Comparison of ENCODE assay signal across 25 cellular contexts in the genomic region with DNA sequence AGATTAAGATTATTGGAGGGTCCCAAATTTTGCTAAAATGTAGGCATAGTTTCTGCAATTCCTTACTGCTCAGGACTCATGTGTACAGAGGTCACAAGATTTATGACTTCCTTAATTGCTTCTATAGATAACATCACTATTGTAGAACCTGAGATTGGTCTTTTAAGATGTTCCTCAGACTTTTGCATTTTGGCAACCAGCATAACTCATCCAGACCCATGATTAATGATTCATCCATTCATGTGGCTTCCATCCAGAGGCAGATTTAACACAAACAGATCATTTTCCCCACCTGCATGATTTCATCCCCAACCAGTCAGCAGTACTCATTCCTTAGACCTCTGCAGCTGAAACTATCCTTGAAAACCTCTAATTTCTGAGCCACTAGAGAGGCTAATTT. TPM values are rescaled to one million over a fixed set of nuclear protein-coding genes. Genes with fewer than 3 reads are reported as not detected.
A peak's percentile ranks its signal among the peaks of the same experiment; 100 is the strongest.
DNase-seq lines count a peak whose midpoint lies in the region; ATAC-seq and TF ChIP-seq lines count a peak whose summit lies in the region.
"Had no signal": no experiment of that assay in that cellular context is flagged by ENCODE, and none has a peak within 500 bp of the region (broad histone marks: within the 10 kb centered on the region; RNA-seq: fewer than 3 reads in every experiment).

No MANE protein-coding gene starts in this region.

- H3K9me3 ChIP-seq in mammary epithelial cell (replicated peaks; ENCODE audit: insufficient read depth, low read length) = no peaks in the 10 kb centered on the region
- H3K9me3 ChIP-seq in GM23248 (ENCODE audit: low read depth) = no peaks in the 10 kb centered on the region
- H3K9me3 ChIP-seq: SJSA1 had no signal

- peak; percentile 21 for DNase-seq in mammary epithelial cell
- DNase-seq in MCF 10A (ENCODE audit: unreplicated experiment) = no peak
- DNase-seq in GM23248 = peak; percentile 9
- DNase-seq in activated naive CD8-positive, alpha-beta T cell treated with anti-CD3 and anti-CD28 coated beads, Interleukin-2, amount 50 U/mL, for 24 hours = no peak
- no peak for DNase-seq in stimulated activated effector memory CD8-positive, alpha-beta T cell treated with anti-CD3 and anti-CD28 coated beads, Interleukin-12 subunit alpha, Interleukin-12 subunit beta, amount 100 ng/mL, for 72 hours (ENCODE audit: low spot score in 2 of 2)
- no peak for DNase-seq in CD14-positive monocyte (ENCODE audit: low spot score)
- no peak for DNase-seq in Calu3
- DNase-seq: AML-193, C1 segment of cervical spinal cord, DMS53, HCEC 1CT, MV-4-11, NCI-H1105 treated with DMSO at 0.1 percent for 48 hours, NCI-H2081, NCI-H2171, NCI-H345, NCI-H524 treated with DMSO at 0.1 percent for 48 hours, NCI-H82, OCI-M1 had no signal

- H3K4me3 Mint-ChIP-seq in MCF 10A (ENCODE audit: unreplicated experiment) = no peak overlapping the region
- no peak overlapping the region for H3K4me3 Mint-ChIP-seq in activated naive CD8-positive, alpha-beta T cell treated with anti-CD3 and anti-CD28 coated beads, Interleukin-2, amount 50 U/mL, for 24 hours
- H3K4me3 Mint-ChIP-seq in stimulated activated effector memory CD8-positive, alpha-beta T cell treated with anti-CD3 and anti-CD28 coated beads, Interleukin-12 subunit alpha, Interleukin-12 subunit beta, amount 100 ng/mL, for 72 hours = no peak overlapping the region
- no peak overlapping the region for H3K4me3 Mint-ChIP-seq in CD14-positive monocyte
- no peak overlapping the region for H3K4me3 Mint-ChIP-seq in Calu3 (ENCODE audit: low read depth, unreplicated experiment)
- H3K4me3 Mint-ChIP-seq: GM23338 had no signal

- intact Hi-C loops in mammary epithelial cell (cut with micrococcal nuclease) = no loop called here
- intact Hi-C loops in MCF 10A (cut with micrococcal nuclease) = no loop called here
- intact Hi-C loops in CD14-positive monocyte (cut with micrococcal nuclease) = no loop called here
- intact Hi-C loops in Calu3 (cut with micrococcal nuclease; ENCODE audit: unreplicated experiment) = no loop called here

- TF ChIP-seq CTCF in mammary epithelial cell (conservative IDR thresholded peaks at IDR 0.05 in 1 of 2, IDR thresholded peaks at IDR 0.05 in 1 of 2; ENCODE audit: extremely low read depth in 1 of 2, insufficient read depth in 1 of 2, low read depth in 1 of 2, low read length in 2 of 2) (no peak), MCF 10A (IDR thresholded peaks at IDR 0.05; ENCODE audit: unreplicated experiment) (no peak), CD14-positive monocyte (IDR thresholded peaks at IDR 0.05) (no peak), Calu3 (IDR thresholded peaks at IDR 0.05; ENCODE audit: unreplicated experiment) (no peak)

- no peaks in the 10 kb centered on the region for H3K36me3 ChIP-seq in mammary epithelial cell (ENCODE audit: insufficient read depth, low read length)
- no peaks in the 10 kb centered on the region for H3K36me3 ChIP-seq in GM23248 (ENCODE audit: low read depth)
- H3K36me3 ChIP-seq: SJSA1 had no signal

- H3K4me1 Mint-ChIP-seq in MCF 10A (ENCODE audit: insufficient read depth, unreplicated experiment) (no peaks in the 10 kb centered on the region), CD14-positive monocyte (no peaks in the 10 kb centered on the region), Calu3 (ENCODE audit: low read depth, unreplicated experiment) (peaks cover 8% of the 10 kb centered on the region)
- peaks cover 28% of the 10 kb centered on the region for H3K4me1 Mint-ChIP-seq in activated naive CD8-positive, alpha-beta T cell treated with anti-CD3 and anti-CD28 coated beads, Interleukin-2, amount 50 U/mL, for 24 hours
- peaks cover 16% of the 10 kb centered on the region for H3K4me1 Mint-ChIP-seq in stimulated activated effector memory CD8-positive, alpha-beta T cell treated with anti-CD3 and anti-CD28 coated beads, Interleukin-12 subunit alpha, Interleukin-12 subunit beta, amount 100 ng/mL, for 72 hours
- H3K4me1 Mint-ChIP-seq: GM23338 had no signal

- H3K36me3 Mint-ChIP-seq in MCF 10A (ENCODE audit: insufficient read depth, unreplicated experiment) (no peaks in the 10 kb centered on the region), CD14-positive monocyte (no peaks in the 10 kb centered on the region), Calu3 (ENCODE audit: insufficient read depth, unreplicated experiment) (no peaks in the 10 kb centered on the region)
- H3K36me3 Mint-ChIP-seq in activated naive CD8-positive, alpha-beta T cell treated with anti-CD3 and anti-CD28 coated beads, Interleukin-2, amount 50 U/mL, for 24 hours (ENCODE audit: low read depth) = no peaks in the 10 kb centered on the region
- H3K36me3 Mint-ChIP-seq in stimulated activated effector memory CD8-positive, alpha-beta T cell treated with anti-CD3 and anti-CD28 coated beads, Interleukin-12 subunit alpha, Interleukin-12 subunit beta, amount 100 ng/mL, for 72 hours = no peaks in the 10 kb centered on the region

- in situ Hi-C loops in mammary epithelial cell (cut with MboI; ENCODE audit: low sequenced_read_pairs in 2 of 2) (no loop called here), GM23248 (cut with MboI) (no loop called here)

- H3K9me3 Mint-ChIP-seq in MCF 10A (ENCODE audit: unreplicated experiment) (no peaks in the 10 kb centered on the region), CD14-positive monocyte (peaks cover 0 to 2% (median 1%) of the 10 kb centered on the region in 7 donors), Calu3 (ENCODE audit: low read depth, unreplicated experiment) (no peaks in the 10 kb centered on the region)
- H3K9me3 Mint-ChIP-seq in activated naive CD8-positive, alpha-beta T cell treated with anti-CD3 and anti-CD28 coated beads, Interleukin-2, amount 50 U/mL, for 24 hours = no peaks in the 10 kb centered on the region
- no peaks in the 10 kb centered on the region for H3K9me3 Mint-ChIP-seq in stimulated activated effector memory CD8-positive, alpha-beta T cell treated with anti-CD3 and anti-CD28 coated beads, Interleukin-12 subunit alpha, Interleukin-12 subunit beta, amount 100 ng/mL, for 72 hours

- H3K27me3 ChIP-seq in mammary epithelial cell (ENCODE audit: insufficient read depth, low read length) = peaks cover 2% of the 10 kb centered on the region
- peaks cover 53% of the 10 kb centered on the region for H3K27me3 ChIP-seq in GM23248 (replicated peaks; ENCODE audit: insufficient read depth)

- ATAC-seq in activated naive CD8-positive, alpha-beta T cell treated with anti-CD3 and anti-CD28 coated beads, Interleukin-2, amount 50 U/mL, for 24 hours = no peak
- ATAC-seq in stimulated activated effector memory CD8-positive, alpha-beta T cell treated with anti-CD3 and anti-CD28 coated beads, Interleukin-12 subunit alpha, Interleukin-12 subunit beta, amount 100 ng/mL, for 72 hours = no peak
- no peak for ATAC-seq in GM21367 (IDR thresholded peaks at IDR 0.05; ENCODE audit: unreplicated experiment)
- ATAC-seq: GM23338, Right ventricle myocardium inferior had no signal

- H3K27ac Mint-ChIP-seq in MCF 10A (ENCODE audit: low read depth, unreplicated experiment) (no peak overlapping the region), CD14-positive monocyte (no peak overlapping the region), Calu3 (ENCODE audit: unreplicated experiment) (no peak overlapping the region)
- peak overlapping the region; percentile 80 for H3K27ac Mint-ChIP-seq in activated naive CD8-positive, alpha-beta T cell treated with anti-CD3 and anti-CD28 coated beads, Interleukin-2, amount 50 U/mL, for 24 hours
- H3K27ac Mint-ChIP-seq in stimulated activated effector memory CD8-positive, alpha-beta T cell treated with anti-CD3 and anti-CD28 coated beads, Interleukin-12 subunit alpha, Interleukin-12 subunit beta, amount 100 ng/mL, for 72 hours = peak overlapping the region; percentile 82
- H3K27ac Mint-ChIP-seq: GM23338 had no signal

- H3K4me2 ChIP-seq in mammary epithelial cell (ENCODE audit: insufficient read depth, low read depth, low read length) (no peak overlapping the region), GM23248 (ENCODE audit: unreplicated experiment) (no peak overlapping the region)
- H3K4me2 ChIP-seq: GM23338, KMS-11 had no signal

- H3K4me3 ChIP-seq in mammary epithelial cell (replicated peaks in 1 of 3; ENCODE audit: insufficient read depth in 1 of 3, low read depth in 2 of 3, low read length in 3 of 3) (no peak overlapping the region), GM23248 (no peak overlapping the region)
- H3K4me3 ChIP-seq: GM23338, SJSA1 had no signal

- dilution Hi-C loops in mammary epithelial cell (cut with HindIII; ENCODE audit: low sequenced_read_pairs) = no loop called here

- H3K4me1 ChIP-seq in mammary epithelial cell (ENCODE audit: insufficient read depth, low read length) (no peaks in the 10 kb centered on the region), GM23248 (ENCODE audit: insufficient read depth) (no peaks in the 10 kb centered on the region)
- H3K4me1 ChIP-seq: SJSA1 had no signal

- H3K27ac ChIP-seq in mammary epithelial cell (ENCODE audit: insufficient read depth, low read depth, low read length) (no peak overlapping the region), GM23248 (no peak overlapping the region)
- H3K27ac ChIP-seq: KMS-11, SJSA1 had no signal

- H4K20me1 ChIP-seq in mammary epithelial cell (ENCODE audit: insufficient read depth, low read length) = no peaks in the 10 kb centered on the region
- no peaks in the 10 kb centered on the region for H4K20me1 ChIP-seq in GM23248 (ENCODE audit: insufficient read depth)

- H3K9ac ChIP-seq in mammary epithelial cell (ENCODE audit: insufficient read depth, low read length) (no peak overlapping the region), GM23248 (no peak overlapping the region)
- H3K9ac ChIP-seq: KMS-11 had no signal

- H3K79me2 ChIP-seq in mammary epithelial cell (ENCODE audit: insufficient read depth, low read length) (no peaks in the 10 kb centered on the region), GM23248 (ENCODE audit: insufficient read depth) (no peaks in the 10 kb centered on the region)

- BruUV-seq in mammary epithelial cell (replicated peaks; lab: Mats Ljungman, UMichigan) (no TSS peak), MCF 10A (replicated peaks; lab: Mats Ljungman, UMichigan) (no TSS peak), Calu3 (replicated peaks; lab: Mats Ljungman, UMichigan) (no TSS peak)

- no peak overlapping the region for H2AFZ ChIP-seq in mammary epithelial cell (ENCODE audit: low read depth, low read length)
- H2AFZ ChIP-seq in GM23248 = no peak overlapping the region
- H2AFZ ChIP-seq: GM23338 had no signal

- POLR2A ChIA-PET in MCF 10A (lab: Yijun Ruan, JAX) = no interaction called here

- CTCF ChIA-PET in mammary epithelial cell (lab: Charles Lee; ENCODE audit: low non-redundant PET) = no interaction called here
- CTCF ChIA-PET in MCF 10A (lab: Yijun Ruan, JAX) = interaction anchor here (0.6 kb wide), 1 partner anchor 66 kb away, joined by 3 read pairs; no protein-coding TSS in a partner anchor
- CTCF ChIA-PET in Calu3 (lab: Charles Lee) = interaction anchor here (0.7 kb wide), 1 partner anchor 797 kb away, joined by 3 read pairs; no protein-coding TSS in a partner anchor

- peaks cover 9% of the 10 kb centered on the region; the same call in 1 of the 2 replicates for H3F3A ChIP-seq in GM23248 (ENCODE audit: insufficient read depth)

- no peaks in the 10 kb centered on the region for H3K9me2 ChIP-seq in GM23248 (ENCODE audit: insufficient read depth)

- H3K27me3 Mint-ChIP-seq in MCF 10A (ENCODE audit: insufficient read depth, unreplicated experiment) = peaks cover 52% of the 10 kb centered on the region
- peaks cover 20% of the 10 kb centered on the region for H3K27me3 Mint-ChIP-seq in activated naive CD8-positive, alpha-beta T cell treated with anti-CD3 and anti-CD28 coated beads, Interleukin-2, amount 50 U/mL, for 24 hours
- H3K27me3 Mint-ChIP-seq in CD14-positive monocyte (ENCODE audit: low read depth in 3 of 3) = peaks cover 4 to 16% (median 10%) of the 10 kb centered on the region in 3 donors
- H3K27me3 Mint-ChIP-seq in Calu3 (ENCODE audit: unreplicated experiment) = peaks cover 98% of the 10 kb centered on the region

RNA-seq across cellular contexts. Expression of gene CEACAM8, which starts 34.5 kb away (rescaled TPM):
- total RNA-seq in mammary epithelial cell (not detected), MCF 10A (2022) (not detected in 2 replicates), Calu3 (2022) (not detected in 2 replicates)
- polyA plus RNA-seq in mammary epithelial cell (not detected), GM23248 (2016; fragmentation: Nextera tagmentation; extraction: Ambion mirVana) (not detected in 2 replicates), CD14-positive monocyte (not detected)
- not detected for polyA minus RNA-seq in mammary epithelial cell
- not detected in 2 replicates for total RNA-seq in GM23248 (2014; rRNA removed; shearing (Covaris generic))
- total RNA-seq: GM23338, Right ventricle myocardium inferior, SJSA1 had no signal
- polyA plus RNA-seq: AG04450, GM23338 had no signal

Comparison
In these comparisons a context has a peak if more than half of its experiments do, and no peak if none do; other contexts are left out.
1. DNase-seq: peak in mammary epithelial cell (single experiment) and GM23248 (single experiment); none in MCF 10A (single experiment), activated naive CD8-positive, alpha-beta T cell treated with anti-CD3 and anti-CD28 coated beads, Interleukin-2, amount 50 U/mL, for 24 hours (single experiment), stimulated activated effector memory CD8-positive, alpha-beta T cell treated with anti-CD3 and anti-CD28 coated beads, Interleukin-12 subunit alpha, Interleukin-12 subunit beta, amount 100 ng/mL, for 72 hours (0 of 2), CD14-positive monocyte (single experiment) and Calu3 (single experiment).
2. H3K27ac Mint-ChIP-seq: peak in activated naive CD8-positive, alpha-beta T cell treated with anti-CD3 and anti-CD28 coated beads, Interleukin-2, amount 50 U/mL, for 24 hours (single experiment) and stimulated activated effector memory CD8-positive, alpha-beta T cell treated with anti-CD3 and anti-CD28 coated beads, Interleukin-12 subunit alpha, Interleukin-12 subunit beta, amount 100 ng/mL, for 72 hours (single experiment); none in MCF 10A (single experiment), CD14-positive monocyte (0 of 7) and Calu3 (single experiment).